Comparison of ENCODE assay signal across 17 cellular contexts in the genomic region with DNA sequence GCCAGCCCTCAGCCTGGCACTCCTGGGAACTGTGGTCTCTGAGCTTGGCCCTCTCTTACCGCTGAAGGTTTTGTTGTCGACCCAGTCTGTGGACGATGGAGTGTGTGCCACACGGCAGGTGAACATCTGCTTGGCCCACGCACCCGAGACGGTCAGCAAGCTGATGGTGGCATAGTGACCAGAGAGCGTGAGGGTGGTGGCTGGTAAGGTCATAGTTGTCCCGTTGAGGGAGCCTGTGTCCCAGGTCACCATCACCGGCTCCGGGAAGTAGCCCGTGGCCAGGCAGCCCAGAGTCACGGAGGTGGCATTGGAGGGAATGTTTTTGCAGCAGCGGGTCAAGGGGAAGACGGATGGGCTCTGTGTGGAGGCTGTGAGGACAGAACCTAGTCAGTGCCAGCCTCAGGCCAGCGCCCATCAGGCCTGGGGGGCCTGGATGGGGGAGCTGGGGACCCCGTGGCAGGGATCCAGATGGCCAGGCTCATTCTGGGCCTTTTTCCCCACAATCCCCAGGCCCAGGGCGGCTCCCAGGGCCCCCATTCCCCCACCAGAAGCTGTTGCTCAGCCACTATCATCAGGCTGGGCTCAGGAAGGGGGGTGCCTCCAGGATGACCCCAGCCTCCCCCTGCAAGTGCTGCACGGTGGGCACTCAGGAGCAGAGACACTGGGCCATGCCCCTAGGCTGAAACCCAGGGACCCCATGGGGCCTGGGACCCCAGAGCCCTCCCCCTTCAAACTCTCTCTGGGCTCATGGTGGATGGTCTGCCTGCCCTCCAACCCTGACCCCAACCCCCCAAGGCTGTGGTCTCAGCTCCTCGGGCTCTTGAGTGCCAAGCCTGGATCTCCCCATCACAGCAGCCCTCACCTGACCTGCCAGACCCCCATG.
"Had no signal": no experiment of that assay in that cellular context is flagged by ENCODE, and none has a peak within 500 bp of the region (broad histone marks: within the 10 kb centered on the region; RNA-seq: fewer than 3 reads in every experiment).

No MANE protein-coding gene starts in this region.

- H3K4me1 Mint-ChIP-seq: activated naive CD8-positive, alpha-beta T cell treated with anti-CD3 and anti-CD28 coated beads for 36 hours; nephron had no signal

- DNase-seq: activated CD4-positive, alpha-beta T cell treated with anti-CD3 and anti-CD28 coated beads for 4 hours; activated CD8-positive, alpha-beta T cell treated with anti-CD3 and anti-CD28 coated beads, Interleukin-2, amount 10 ng/mL, durations not matched to agents 7 days and 5 days; activated gamma-delta T cell; activated naive CD8-positive, alpha-beta T cell treated with anti-CD3 and anti-CD28 coated beads for 36 hours; anterior cingulate cortex; foreskin keratinocyte; mesendoderm; stimulated activated CD4-positive, alpha-beta T cell treated with anti-CD3 and anti-CD28 coated beads, Interleukin-12 subunit alpha, Interleukin-12 subunit beta, amount 100 ng/mL, for 4 hours; stimulated activated CD4-positive, alpha-beta T cell treated with anti-CD3 and anti-CD28 coated beads, Interleukin-4, amount 100 ng/mL, for 1 hour; stimulated activated CD8-positive, alpha-beta memory T cell treated with anti-CD3 and anti-CD28 coated beads, Interleukin-4, amount 100 ng/mL, for 48 hours; T-helper 9 cell had no signal

- H3K4me1 ChIP-seq: breast epithelium, foreskin keratinocyte, left lung had no signal

- H3K27ac Mint-ChIP-seq: activated CD8-positive, alpha-beta T cell treated with anti-CD3 and anti-CD28 coated beads, Interleukin-2, amount 10 ng/mL, durations not matched to agents 7 days and 5 days; activated naive CD8-positive, alpha-beta T cell treated with anti-CD3 and anti-CD28 coated beads for 36 hours; nephron had no signal

- H3K9me3 ChIP-seq: left lung had no signal

- H3K4me3 Mint-ChIP-seq: activated CD8-positive, alpha-beta T cell treated with anti-CD3 and anti-CD28 coated beads, Interleukin-2, amount 10 ng/mL, durations not matched to agents 7 days and 5 days; activated naive CD8-positive, alpha-beta T cell treated with anti-CD3 and anti-CD28 coated beads for 36 hours; nephron had no signal

- FAIRE-seq: urothelium cell line had no signal

- H3K27me3 Mint-ChIP-seq: activated naive CD8-positive, alpha-beta T cell treated with anti-CD3 and anti-CD28 coated beads for 36 hours had no signal

- H3K27ac ChIP-seq: breast epithelium, dorsolateral prefrontal cortex, foreskin keratinocyte, left lung had no signal

- H3K36me3 ChIP-seq: breast epithelium, left lung had no signal

- H3K27me3 ChIP-seq: breast epithelium, foreskin keratinocyte, left lung had no signal

- H3K4me3 ChIP-seq: breast epithelium, dorsolateral prefrontal cortex, left lung had no signal

- ATAC-seq: activated CD8-positive, alpha-beta T cell treated with anti-CD3 and anti-CD28 coated beads, Interleukin-2, amount 10 ng/mL, durations not matched to agents 7 days and 5 days; foreskin keratinocyte; sciatic nerve had no signal

- H3K9me3 Mint-ChIP-seq: activated naive CD8-positive, alpha-beta T cell treated with anti-CD3 and anti-CD28 coated beads for 36 hours had no signal

- H3K36me3 Mint-ChIP-seq: activated naive CD8-positive, alpha-beta T cell treated with anti-CD3 and anti-CD28 coated beads for 36 hours had no signal
